1 cellular context compared by ENCODE assay signal in the genomic region with DNA sequence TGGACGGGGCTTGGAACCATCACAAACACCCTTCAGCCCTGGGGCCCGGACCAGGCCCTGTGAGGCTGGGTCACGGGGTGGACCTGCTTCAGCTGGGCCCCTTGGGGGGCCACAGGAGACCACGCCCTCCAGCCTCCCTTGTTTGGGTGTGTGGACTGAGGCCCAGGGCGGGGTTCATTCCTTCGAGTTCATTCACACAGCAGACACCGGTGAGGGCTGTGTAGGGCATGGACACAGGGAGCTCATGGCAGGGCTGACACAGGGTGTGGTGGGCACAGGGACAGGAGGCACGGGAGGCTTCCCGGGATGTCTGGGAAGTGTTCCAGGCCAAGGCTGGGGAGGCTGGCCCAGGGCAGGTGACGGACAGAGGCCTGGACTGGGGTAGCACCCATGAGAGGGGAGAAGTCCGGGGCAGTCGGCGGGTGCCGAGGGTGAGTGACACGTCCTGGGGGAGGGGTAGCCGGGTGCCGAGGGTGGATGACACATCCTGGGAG.
TF ChIP-seq lines count a peak whose summit lies in the region.

No MANE protein-coding gene starts in this region.

TF ChIP-seq in A549, 52 proteins besides CTCF, POLR2A, EP300 and RAD21 (continued from another document):
- TF ChIP-seq RNF2 (IDR thresholded peaks at IDR 0.05; ENCODE audit: borderline replicate concordance, low read depth) (no peak), ZFP36 (IDR thresholded peaks at IDR 0.05; ENCODE audit: borderline replicate concordance, partially characterized antibody) (no peak), POLR2AphosphoS2 (conservative IDR thresholded peaks at IDR 0.05; ENCODE audit: low read length) (no peak), NR3C1 (IDR thresholded peaks at IDR 0.05) (no peak), RFX5 (IDR thresholded peaks at IDR 0.05) (no peak), HEYL (CRISPR knock-in tag; IDR thresholded peaks at IDR 0.05) (no peak)
TF ChIP-seq in A549: peak in this region for 0.
